In genomic region chr11:66087148-66087908, GRCh38 we compare ENCODE assay signal across 1 cellular context.
TF ChIP-seq lines count a peak whose summit lies in the region.

No MANE protein-coding gene starts in this region.

TF ChIP-seq in WTC11, 78 proteins besides CTCF, POLR2A, EP300 and RAD21:
- TF ChIP-seq ZNF263 (CRISPR knock-in tag; IDR thresholded peaks at IDR 0.05; ENCODE audit: low read depth) (no peak), ZMAT4 (CRISPR knock-in tag; IDR thresholded peaks at IDR 0.05) (no peak)
